Comparison of ENCODE assay signal across 8 cellular contexts in the genomic region with DNA sequence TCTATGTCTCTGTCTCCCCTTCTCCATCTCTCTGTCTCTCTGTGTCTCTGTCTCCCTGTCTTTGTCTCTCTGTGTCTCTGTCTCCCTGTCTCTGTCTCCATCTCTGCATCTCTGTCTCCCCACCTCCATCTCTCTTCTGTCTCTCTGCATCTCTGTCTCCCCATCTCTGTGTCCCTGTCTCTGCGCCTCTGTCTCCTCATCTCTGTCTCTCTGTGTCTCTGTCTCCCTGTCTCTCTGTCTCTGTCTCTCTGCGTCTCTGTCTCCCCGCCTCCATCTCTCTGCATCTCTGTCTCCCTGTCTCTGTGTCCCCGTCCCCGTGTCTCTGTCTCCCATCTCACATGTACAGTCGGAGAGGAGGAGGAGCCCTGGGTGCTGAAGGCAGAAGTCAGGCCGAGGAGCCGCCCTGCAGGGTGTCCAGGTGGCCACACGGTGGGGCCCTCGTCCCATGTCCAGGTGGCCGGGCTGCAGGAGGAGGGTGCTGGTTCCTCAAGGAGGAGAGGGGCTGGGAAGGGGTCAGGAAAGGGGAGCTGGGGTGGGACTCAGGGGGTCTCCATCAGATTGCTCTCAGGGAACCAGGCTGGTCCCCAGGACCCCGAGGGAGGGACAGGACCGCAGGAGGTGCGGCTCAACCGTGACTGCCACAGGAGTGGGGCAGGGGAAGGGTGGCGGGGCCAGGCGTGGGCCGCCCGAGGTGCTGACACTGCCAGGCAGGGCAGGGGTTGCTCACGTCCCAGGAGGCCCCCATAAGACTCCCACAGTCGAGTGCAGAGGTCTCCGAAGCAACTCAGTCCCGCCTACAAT. TPM values are rescaled to one million over a fixed set of nuclear protein-coding genes. Genes with fewer than 3 reads are reported as not detected.
DNase-seq lines count a peak whose midpoint lies in the region; ATAC-seq and TF ChIP-seq lines count a peak whose summit lies in the region.

No MANE protein-coding gene starts in this region.

- peak; percentile 68 for TF ChIP-seq CTCF in A673 (conservative IDR thresholded peaks at IDR 0.05; ENCODE audit: low read depth, low read length)
- TF ChIP-seq CTCF in GM20000 (IDR thresholded peaks at IDR 0.05; ENCODE audit: extremely low read depth, missing control alignments) = peak; percentile 84
- peak; percentile 70 to 88 for TF ChIP-seq CTCF in left lung (IDR thresholded peaks at IDR 0.05)

- DNase-seq in A673 (ENCODE audit: low spot score) (peak; percentile 58), GM20000 (ENCODE audit: low spot score) (peak; percentile 85), NCI-H226 (peak; percentile 21), cerebellar cortex (ENCODE audit: low spot score) (peak; percentile 70), left lung (peak; percentile 74 to 92)
- DNase-seq in activated CD4-positive, alpha-beta T cell treated with anti-CD3 and anti-CD28 coated beads for 4 hours = peak; percentile 64 to 69
- peak; percentile 20 to 61 (median 41) for DNase-seq in stimulated activated CD4-positive, alpha-beta T cell treated with anti-CD3 and anti-CD28 coated beads, TNF-alpha, amount 100 ng/mL, for 1 hour (ENCODE audit: low read depth in 3 of 3, low spot score in 1 of 3)

- no peak overlapping the region for H3K4me3 ChIP-seq in A673 (ENCODE audit: low read depth, low read length, poor library complexity, severe bottlenecking)
- H3K4me3 ChIP-seq in left lung = no peak overlapping the region

- POLR2A ChIA-PET in A673 (lab: Charles Lee; ENCODE audit: low non-redundant PET) = no interaction called here

- H3K36me3 ChIP-seq in A673 (ENCODE audit: insufficient read depth, low read length, poor library complexity, severe bottlenecking) = no peaks in the 10 kb centered on the region
- no peaks in the 10 kb centered on the region for H3K36me3 ChIP-seq in left lung

- no peak overlapping the region for H3K27ac ChIP-seq in A673 (ENCODE audit: low read depth, low read length, poor library complexity, severe bottlenecking)
- no peak overlapping the region for H3K27ac ChIP-seq in left lung

- CTCF ChIA-PET in A673 (lab: Charles Lee) = no interaction called here

- no peaks in the 10 kb centered on the region for H3K27me3 ChIP-seq in A673 (replicated peaks; ENCODE audit: insufficient read depth, low read depth, low read length, poor library complexity)
- H3K27me3 ChIP-seq in left lung = peaks cover 0 to 14% of the 10 kb centered on the region in 2 donors

- no peaks in the 10 kb centered on the region for H3K9me3 ChIP-seq in A673 (ENCODE audit: low read depth, low read length, poor library complexity, severe bottlenecking)
- no peaks in the 10 kb centered on the region for H3K9me3 ChIP-seq in left lung

- ATAC-seq in left lung (peak; percentile 91), GM18858 (IDR thresholded peaks at IDR 0.05; ENCODE audit: unreplicated experiment) (no peak)

- no TSS peak for BruUV-seq in A673 (replicated peaks; lab: Mats Ljungman, UMichigan)

- no peaks in the 10 kb centered on the region for H3K4me1 ChIP-seq in A673 (ENCODE audit: insufficient read depth, low read length, poor library complexity, severe bottlenecking)
- H3K4me1 ChIP-seq in left lung = no peaks in the 10 kb centered on the region

- intact Hi-C loops in A673 (cut with micrococcal nuclease; ENCODE audit: unreplicated experiment) = loop anchor here (2.0 to 10.0 kb wide), 2 partner anchors 224 to 338 kb away; no protein-coding TSS in a partner anchor
- intact Hi-C loops in left lung (cut with DNase I) = loop anchor here (5.0 to 10.0 kb wide), 2 partner anchors 100 to 228 kb away; no protein-coding TSS in a partner anchor

RNA-seq across cellular contexts. Expression of a gene that starts 25.6 kb away (rescaled TPM):
- total RNA-seq in A673 (2021) = not detected in 2 replicates
- total RNA-seq in left lung = under 1 TPM; 0.18 to 0.26 TPM

RNA-seq across cellular contexts. Expression of a gene that starts 36.2 kb away (rescaled TPM):
- total RNA-seq in A673 (2021) (not detected in 2 replicates), left lung (not detected)

RNA-seq across cellular contexts. Expression of a gene that starts 58.0 kb away (rescaled TPM):
- total RNA-seq in A673 (2021) = 0.17 and 0.20 TPM in 2 replicates
- total RNA-seq in left lung = 10 to 100 TPM; 12.0 to 13.9 TPM

Comparison
In these comparisons a context has a peak if more than half of its experiments do, and no peak if none do; other contexts are left out.
1. DNase-seq: peak in every context shown above with its lines; median percentile 85 in GM20000; 83 in left lung; 70 in cerebellar cortex; 66 in activated CD4-positive, alpha-beta T cell treated with anti-CD3 and anti-CD28 coated beads for 4 hours; 58 in A673; 41 in stimulated activated CD4-positive, alpha-beta T cell treated with anti-CD3 and anti-CD28 coated beads, TNF-alpha, amount 100 ng/mL, for 1 hour; 21 in NCI-H226.
2. RNA of a gene that starts 58.0 kb away (total RNA-seq): 12.0 to 13.9 TPM in left lung; 0.17 to 0.20 TPM in A673; every median in the first group is over 10 times any median in the second.
3. Peak in every context shown above with its lines, with median percentiles within 50 percentile points of each other: CTCF ChIP-seq.